8 cellular contexts compared by ENCODE assay signal in genomic region chr9:121122450-121123032, GRCh38. TPM values are rescaled to one million over a fixed set of nuclear protein-coding genes. Genes with fewer than 3 reads are reported as not detected.
DNase-seq lines count a peak whose midpoint lies in the region; ATAC-seq and TF ChIP-seq lines count a peak whose summit lies in the region.

No MANE protein-coding gene starts in this region.

- H3K27ac Mint-ChIP-seq in CD4-positive, alpha-beta T cell = peak overlapping the region; percentile 88

- peaks cover 60% of the 10 kb centered on the region for H3K4me1 Mint-ChIP-seq in CD4-positive, alpha-beta T cell (ENCODE audit: low read depth)

- H3K36me3 Mint-ChIP-seq in CD4-positive, alpha-beta T cell (ENCODE audit: low read depth) = peaks cover 55% of the 10 kb centered on the region

- H3K27ac ChIP-seq in CD4-positive, alpha-beta T cell (ENCODE audit: low read depth, low read length) = peak overlapping the region; percentile 72

- H3K9me3 ChIP-seq in CD4-positive, alpha-beta T cell (ENCODE audit: control insufficient read depth, low read length) = no peaks in the 10 kb centered on the region
- no peaks in the 10 kb centered on the region for H3K9me3 ChIP-seq in MG63
- H3K9me3 ChIP-seq in neuron (ENCODE audit: low read length) = peaks cover 2% of the 10 kb centered on the region

- no peaks in the 10 kb centered on the region for H3K27me3 Mint-ChIP-seq in CD4-positive, alpha-beta T cell

- H3K27me3 ChIP-seq in CD4-positive, alpha-beta T cell (ENCODE audit: control insufficient read depth, insufficient read depth, low read length) = no peaks in the 10 kb centered on the region
- H3K27me3 ChIP-seq in MG63 (no peaks in the 10 kb centered on the region), neuron (ENCODE audit: insufficient read depth, low read length) (no peaks in the 10 kb centered on the region)

- H3K36me3 ChIP-seq in MG63 (no peaks in the 10 kb centered on the region), neuron (ENCODE audit: insufficient read depth, low read length) (peaks cover 13% of the 10 kb centered on the region)

- no peak for TF ChIP-seq CTCF in CD4-positive, alpha-beta T cell (IDR thresholded peaks at IDR 0.05)
- no peak for TF ChIP-seq CTCF in choroid plexus epithelial cell (conservative IDR thresholded peaks at IDR 0.05; ENCODE audit: low read depth, low read length)

- H3K4me3 ChIP-seq in MG63 (peak overlapping the region; percentile 50), choroid plexus epithelial cell (ENCODE audit: low read depth, low read length) (peak overlapping the region; percentile 55), neuron (ENCODE audit: low read length) (peak overlapping the region; percentile 51)

- H3K4me1 ChIP-seq in neuron (ENCODE audit: insufficient read depth, low read length) = peaks cover 18% of the 10 kb centered on the region

- peak overlapping the region; percentile 76 for H2AFZ ChIP-seq in neuron (ENCODE audit: low read depth, low read length)

- CTCF ChIA-PET in CD4-positive, alpha-beta T cell (lab: Charles Lee) = interaction anchor here (1.2 to 3.0 kb wide), 11 partner anchors 10 to 276 kb away, joined by 3 to 17 read pairs (median 7); partner anchors contain the start of gene RAB14

- no peak for ATAC-seq in CD4-positive, alpha-beta T cell (ENCODE audit: poor library complexity)
- ATAC-seq in sciatic nerve = no peak
- no peak for ATAC-seq in GM19455 (IDR thresholded peaks at IDR 0.05; ENCODE audit: unreplicated experiment)
- no peak for ATAC-seq in HG03108 (IDR thresholded peaks at IDR 0.05; ENCODE audit: unreplicated experiment)
- ATAC-seq in GM18511 (IDR thresholded peaks at IDR 0.05; ENCODE audit: unreplicated experiment) = no peak

- H3K9me3 Mint-ChIP-seq in CD4-positive, alpha-beta T cell = no peaks in the 10 kb centered on the region

- H3K4me3 Mint-ChIP-seq in CD4-positive, alpha-beta T cell = peak overlapping the region; percentile 83

- POLR2A ChIA-PET in CD4-positive, alpha-beta T cell (lab: Charles Lee) = interaction anchor here (0.6 to 5.6 kb wide), 22 partner anchors 8 to 408 kb away, joined by 3 to 119 read pairs (median 8); partner anchors contain the start of genes CNTRL, MEGF9 and RAB14

- intact Hi-C loops in CD4-positive, alpha-beta T cell (cut with DNase I, micrococcal nuclease) = loop anchor here (2.0 to 5.0 kb wide), 4 partner anchors 46 to 280 kb away; partner anchors contain the start of genes PSMD5 (in 2 of the 2) and RAB14 (in 2 of the 2)
- intact Hi-C loops in sciatic nerve (cut with DNase I) = no loop called here

- no peak for DNase-seq in CD4-positive, alpha-beta T cell
- DNase-seq in MG63 (no peak), choroid plexus epithelial cell (ENCODE audit: low read depth) (peak; percentile 6), sciatic nerve (ENCODE audit: low spot score) (no peak)

RNA-seq across cellular contexts. Expression of gene CNTRL, which starts 47.8 kb away (rescaled TPM):
- 10 to 100 TPM; 35.1 to 38.1 TPM for total RNA-seq in CD4-positive, alpha-beta T cell
- 0.72 and 2.5 TPM in 2 replicates for total RNA-seq in MG63 (2014; rRNA removed; shearing (Covaris generic); ENCODE audit: low replicate concordance)
- total RNA-seq in sciatic nerve = 30.8 TPM
